Comparison of ENCODE assay signal across 8 cellular contexts in the genomic region with DNA sequence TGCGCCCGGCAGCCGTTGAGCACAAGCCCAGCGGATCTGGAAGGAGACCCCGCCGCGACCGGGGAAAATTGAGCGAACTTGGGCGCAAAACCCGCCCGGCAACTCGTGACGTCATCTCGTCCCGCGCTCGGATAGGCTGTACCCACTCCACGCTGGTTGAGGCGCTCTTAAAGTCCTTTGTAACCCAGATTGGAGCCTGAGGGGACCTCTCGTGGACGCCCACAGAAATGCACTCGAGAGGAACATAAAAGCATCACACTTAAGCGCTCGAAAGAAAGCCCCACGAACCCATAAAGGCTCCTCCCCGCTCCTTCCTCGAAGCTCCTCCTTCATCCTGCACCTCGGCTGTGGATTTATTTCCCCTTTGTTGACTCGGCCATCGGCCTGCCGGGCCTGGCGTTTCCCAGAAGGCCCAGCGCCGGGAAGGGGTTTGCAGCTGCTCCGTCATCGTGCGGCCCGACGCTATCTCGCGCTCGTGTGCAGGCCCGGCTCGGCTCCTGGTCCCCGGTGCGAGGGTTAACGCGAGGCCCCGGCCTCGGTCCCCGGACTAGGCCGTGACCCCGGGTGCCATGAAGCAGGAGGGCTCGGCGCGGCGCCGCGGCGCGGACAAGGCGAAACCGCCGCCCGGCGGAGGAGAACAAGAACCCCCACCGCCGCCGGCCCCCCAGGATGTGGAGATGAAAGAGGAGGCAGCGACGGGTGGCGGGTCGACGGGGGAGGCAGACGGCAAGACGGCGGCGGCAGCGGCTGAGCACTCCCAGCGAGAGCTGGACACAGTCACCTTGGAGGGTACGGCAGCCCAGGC. TPM values are rescaled to one million over a fixed set of nuclear protein-coding genes. Genes with fewer than 3 reads are reported as not detected.
DNase-seq lines count a peak whose midpoint lies in the region; ATAC-seq and FAIRE-seq lines count a peak whose summit lies in the region.

Gene PSMD3 (plus strand): TSS at position 406 of the 805 bp plus-strand sequence. CDS start 164 bp downstream, at position 570.

- peak within 1 kb of the TSS; percentile 90 for H3K27ac ChIP-seq in effector memory CD4-positive, alpha-beta T cell (ENCODE audit: insufficient read depth, low read length, poor library complexity, severe bottlenecking)

- in situ Hi-C loops in Caki2 (cut with HindIII; ENCODE audit: low pct_unique_long_range_greater_than_20kb, low sequenced_read_pairs), result no loop called here

- H3K4me1 ChIP-seq in effector memory CD4-positive, alpha-beta T cell (ENCODE audit: control insufficient read depth, insufficient read depth, low read length, poor library complexity, severe bottlenecking), result peaks cover 16% of the 10 kb centered on the region

- peak within 1 kb of the TSS; percentile 71 for H3K4me3 ChIP-seq in effector memory CD4-positive, alpha-beta T cell (ENCODE audit: insufficient read depth, low read depth, low read length, poor library complexity, severe bottlenecking)

- peak; percentile 83 for FAIRE-seq in HTR-8/SVneo (lab: Jason Lieb, UNC)

- peak; percentile 88 for ATAC-seq in GM21367 (IDR thresholded peaks at IDR 0.05; ENCODE audit: unreplicated experiment)

- H3K36me3 ChIP-seq in effector memory CD4-positive, alpha-beta T cell (ENCODE audit: control insufficient read depth, insufficient read depth, low read length), result peaks cover 19% of the 10 kb centered on the region

- DNase-seq in Caki2 (ENCODE audit: low read depth), result peak; percentile 100
- peak; percentile 99 for DNase-seq in HTR-8/SVneo (ENCODE audit: insufficient read length, low spot score)
- DNase-seq in NOMO-1 treated with DMSO at 0.1 percent for 48 hours (lab: John Stamatoyannopoulos, UW; ENCODE audit: unreplicated experiment), result peak; percentile 99
- peak; percentile 93 to 96 for DNase-seq in activated CD8-positive, alpha-beta memory T cell treated with anti-CD3 and anti-CD28 coated beads for 4 hours (ENCODE audit: low read depth in 2 of 2)
- peak; percentile 94 to 98 (median 97) for DNase-seq in effector memory CD4-positive, alpha-beta T cell
- DNase-seq in medulla oblongata (ENCODE audit: extremely low spot score), result peak; percentile 100
- peak; percentile 96 for DNase-seq in stimulated activated CD8-positive, alpha-beta memory T cell treated with anti-CD3 and anti-CD28 coated beads, Interleukin-12 subunit alpha, Interleukin-12 subunit beta, amount 100 ng/mL, for 1 hour (ENCODE audit: low read depth)

- no peaks in the 10 kb centered on the region for H3K9me3 ChIP-seq in effector memory CD4-positive, alpha-beta T cell (ENCODE audit: control insufficient read depth, low read length)

- no peaks in the 10 kb centered on the region for H3K27me3 ChIP-seq in effector memory CD4-positive, alpha-beta T cell (replicated peaks; ENCODE audit: control insufficient read depth, insufficient read depth, low read length, poor library complexity, severe bottlenecking)

RNA-seq across cellular contexts. Expression of gene PSMD3, which starts in this region (rescaled TPM):
- 170 and 200 TPM in 2 replicates for total RNA-seq in Caki2 (2014; rRNA removed; shearing (Covaris generic); ENCODE audit: low replicate concordance)

Comparison
In these comparisons a context has a peak if more than half of its experiments do, and no peak if none do; other contexts are left out.
1. Peak in every context shown above with its lines: DNase-seq, ATAC-seq, H3K4me3 ChIP-seq and H3K27ac ChIP-seq.